1 cellular context compared by ENCODE assay signal in genomic region chr15:74396146-74396438, GRCh38.
TF ChIP-seq lines count a peak whose summit lies in the region.

No MANE protein-coding gene starts in this region.

TF ChIP-seq in GM23338, 12 proteins besides CTCF, POLR2A, EP300 and RAD21:
- TF ChIP-seq EZH2phosphoT487 (IDR thresholded peaks at IDR 0.05; ENCODE audit: unreplicated experiment), result no peak
- TF ChIP-seq ETS1 (IDR thresholded peaks at IDR 0.05), result no peak
- TF ChIP-seq CREB1 (CRISPR knock-in tag; IDR thresholded peaks at IDR 0.05; ENCODE audit: low read depth), result no peak
- no peak for TF ChIP-seq ZNF331 (CRISPR knock-in tag; IDR thresholded peaks at IDR 0.05; ENCODE audit: low read depth)
- TF ChIP-seq REST (IDR thresholded peaks at IDR 0.05; ENCODE audit: unreplicated experiment), result no peak
- no peak for TF ChIP-seq POLR2AphosphoS5 (IDR thresholded peaks at IDR 0.05; ENCODE audit: low read depth)
- TF ChIP-seq STAT1 (IDR thresholded peaks at IDR 0.05; ENCODE audit: unreplicated experiment), result no peak
- TF ChIP-seq EZH2 (IDR thresholded peaks at IDR 0.05; ENCODE audit: low read depth, unreplicated experiment), result no peak
- TF ChIP-seq JUNB (IDR thresholded peaks at IDR 0.05; ENCODE audit: unreplicated experiment), result no peak
TF ChIP-seq in GM23338: peak in this region for 0.
